ENCODE assay signal across 9 cellular contexts in genomic region chr9:93127395-93127911, GRCh38. TPM values are rescaled to one million over a fixed set of nuclear protein-coding genes. Genes with fewer than 3 reads are reported as not detected.
A peak's percentile ranks its signal among the peaks of the same experiment; 100 is the strongest.
DNase-seq lines count a peak whose midpoint lies in the region; ATAC-seq and TF ChIP-seq lines count a peak whose summit lies in the region.
"Had no signal": no experiment of that assay in that cellular context is flagged by ENCODE, and none has a peak within 500 bp of the region (broad histone marks: within the 10 kb centered on the region; RNA-seq: fewer than 3 reads in every experiment).

No MANE protein-coding gene starts in this region.

- peak overlapping the region; percentile 66 for H3K4me3 Mint-ChIP-seq in central memory CD8-positive, alpha-beta T cell

- peak overlapping the region in 3 of 4 donors; percentile 58 to 97 (median 76) for H3K27ac ChIP-seq in tibial nerve

- peak; percentile 12 for DNase-seq in activated CD8-positive, alpha-beta memory T cell treated with anti-CD3 and anti-CD28 coated beads, Interleukin-2, amount 50 U/mL, for 4 hours
- DNase-seq in activated CD8-positive, alpha-beta memory T cell treated with anti-CD3 and anti-CD28 coated beads for 24 hours: no peak
- DNase-seq in central memory CD8-positive, alpha-beta T cell (ENCODE audit: low spot score in 2 of 2): no peak
- peak; percentile 80 for DNase-seq in medulla oblongata (ENCODE audit: extremely low spot score)
- DNase-seq in tibial nerve (ENCODE audit: low spot score in 2 of 2): peak in 1 of 2 donors; percentile 9
- DNase-seq in SW 1271 (lab: John Stamatoyannopoulos, UW): no peak

- no peak for ATAC-seq in central memory CD8-positive, alpha-beta T cell (replicated peaks; ENCODE audit: extremely low read depth, poor library complexity, severe bottlenecking)
- ATAC-seq in HG02798 (IDR thresholded peaks at IDR 0.05; ENCODE audit: poor library complexity, unreplicated experiment) (no peak), HG03521 (IDR thresholded peaks at IDR 0.05; ENCODE audit: unreplicated experiment) (no peak)

- 23 to 32% methylated on average over 6 to 8 of the region's 8 CpGs for WGBS in tibial nerve, 2 donors

- no peaks in the 10 kb centered on the region for H3K9me3 ChIP-seq in tibial nerve

- no peak for TF ChIP-seq EP300 in tibial nerve (IDR thresholded peaks at IDR 0.05)

- TF ChIP-seq POLR2A in tibial nerve (IDR thresholded peaks at IDR 0.05): no peak

- peaks cover 0 to 30% (median 0%) of the 10 kb centered on the region in 3 donors for H3K36me3 ChIP-seq in tibial nerve

- H3K27me3 ChIP-seq in tibial nerve: no peaks in the 10 kb centered on the region

- H3K4me3 ChIP-seq in tibial nerve: no peak overlapping the region

- peaks cover 51% of the 10 kb centered on the region for H3K4me1 Mint-ChIP-seq in central memory CD8-positive, alpha-beta T cell

- peaks cover 45% of the 10 kb centered on the region for H3K36me3 Mint-ChIP-seq in central memory CD8-positive, alpha-beta T cell (ENCODE audit: insufficient read depth)

- H3K27me3 Mint-ChIP-seq in central memory CD8-positive, alpha-beta T cell: no peaks in the 10 kb centered on the region

- H3K4me1 ChIP-seq in tibial nerve: peaks cover 0 to 69% (median 63%) of the 10 kb centered on the region in 4 donors

- no peaks in the 10 kb centered on the region for H3K9me3 Mint-ChIP-seq in central memory CD8-positive, alpha-beta T cell

- no peak for TF ChIP-seq CTCF in tibial nerve (IDR thresholded peaks at IDR 0.05)

- peak overlapping the region; percentile 91 for H3K27ac Mint-ChIP-seq in central memory CD8-positive, alpha-beta T cell (ENCODE audit: low read depth)

RNA-seq across cellular contexts. Expression of gene NINJ1, which starts 6.6 kb away (rescaled TPM):
- 10 to 100 TPM; 48.2 to 98.8 (median 72.9) TPM for total RNA-seq in tibial nerve

RNA-seq across cellular contexts. Expression of gene CARD19, which starts 31.4 kb away (rescaled TPM):
- 10 to 100 TPM; 53.4 to 93.6 (median 60.7) TPM for total RNA-seq in tibial nerve

RNA-seq across cellular contexts. Expression of gene WNK2, which starts 56.5 kb away (rescaled TPM):
- 10 to 100 TPM in 2 of 4 donors, 1 to 10 TPM in 2; 3.8 to 17.7 (median 9.0) TPM for total RNA-seq in tibial nerve
- total RNA-seq: RPMI7951 had no signal

Comparison
In these comparisons a context has a peak if more than half of its experiments do, and no peak if none do; other contexts are left out.
1. DNase-seq: peak in activated CD8-positive, alpha-beta memory T cell treated with anti-CD3 and anti-CD28 coated beads, Interleukin-2, amount 50 U/mL, for 4 hours (single experiment) and medulla oblongata (single experiment); none in activated CD8-positive, alpha-beta memory T cell treated with anti-CD3 and anti-CD28 coated beads for 24 hours (single experiment), central memory CD8-positive, alpha-beta T cell (0 of 2) and SW 1271 (0 of 2).